Comparison of ENCODE assay signal across 9 cellular contexts in genomic region chr10:34526758-34527730, GRCh38.
DNase-seq lines count a peak whose midpoint lies in the region; FAIRE-seq and TF ChIP-seq lines count a peak whose summit lies in the region.
"Had no signal": no experiment of that assay in that cellular context is flagged by ENCODE, and none has a peak within 500 bp of the region (broad histone marks: within the 10 kb centered on the region; RNA-seq: fewer than 3 reads in every experiment).

No MANE protein-coding gene starts in this region.

- TF ChIP-seq CTCF in astrocyte (IDR thresholded peaks at IDR 0.05; ENCODE audit: insufficient read depth, low read depth, low read length) (peak; percentile 26), transverse colon (IDR thresholded peaks at IDR 0.05) (no peak)

- intact Hi-C loops in transverse colon (cut with DNase I; ENCODE audit: low total_unique reads) = no loop called here

- H3K27ac ChIP-seq in astrocyte (ENCODE audit: low read depth, low read length) (peak overlapping the region; percentile 96), iPS-20b (ENCODE audit: low read length) (peak overlapping the region; percentile 4), transverse colon (peak overlapping the region; percentile 20 to 69 (median 40))

- WGBS in transverse colon (ENCODE audit: low coverage in 1 of 2), 2 donors = 63 to 69% methylated on average over 5 to 7 of the region's 7 CpGs

- peak overlapping the region; percentile 98 for H3K27ac Mint-ChIP-seq in astrocyte (ENCODE audit: unreplicated experiment)
- H3K27ac Mint-ChIP-seq: B cell had no signal

- DNase-seq in NCI-H526 (lab: John Stamatoyannopoulos, UW) (peak; percentile 9 to 14), NCI-H526 treated with DMSO at 0.1 percent for 48 hours (lab: John Stamatoyannopoulos, UW) (no peak), astrocyte (ENCODE audit: low read depth) (peak; percentile 99), transverse colon (no peak), NCI-H2081 (lab: John Stamatoyannopoulos, UW) (no peak), NAMALWA (ENCODE audit: low spot score) (no peak)
- DNase-seq in activated T-cell treated with anti-CD3 and anti-CD28 coated beads, Interleukin-2, amount 50 U/mL, for 1 hour = no peak

- no peak for TF ChIP-seq EP300 in transverse colon (IDR thresholded peaks at IDR 0.05; ENCODE audit: low read depth)

- H3K4me3 ChIP-seq in astrocyte (ENCODE audit: insufficient read depth, low read depth, low read length) (peak overlapping the region; percentile 33), iPS-20b (ENCODE audit: low read length) (peak overlapping the region; percentile 4; the same call in 1 of the 2 replicates), transverse colon (no peak overlapping the region)

- peaks cover 45% of the 10 kb centered on the region for H3K4me1 ChIP-seq in astrocyte (ENCODE audit: insufficient read depth, low read length)
- H3K4me1 ChIP-seq in iPS-20b (ENCODE audit: insufficient read depth, low read length) = peaks cover 40% of the 10 kb centered on the region
- H3K4me1 ChIP-seq in transverse colon = peaks cover 0 to 7% (median 1%) of the 10 kb centered on the region in 4 donors

- H3K27me3 ChIP-seq in astrocyte (ENCODE audit: insufficient read depth, low read length) (no peaks in the 10 kb centered on the region), iPS-20b (ENCODE audit: insufficient read depth, low read length) (no peaks in the 10 kb centered on the region), transverse colon (no peaks in the 10 kb centered on the region)

- peak; percentile 68 for FAIRE-seq in astrocyte (lab: Jason Lieb, UNC)

- H3K27me3 Mint-ChIP-seq in astrocyte (ENCODE audit: low read depth, unreplicated experiment) = no peaks in the 10 kb centered on the region
- H3K27me3 Mint-ChIP-seq: B cell had no signal

- peak overlapping the region; percentile 28 for H2AFZ ChIP-seq in astrocyte (ENCODE audit: low read depth, low read length)

- in situ Hi-C loops in transverse colon (cut with MboI; ENCODE audit: low pct_ligation_motif_present in 1 of 4, low pct_unique_long_range_greater_than_20kb in 1 of 4, low sequenced_read_pairs in 3 of 4) = no loop called here

- H3K4me1 Mint-ChIP-seq in astrocyte (ENCODE audit: low read depth, unreplicated experiment) = peaks cover 33% of the 10 kb centered on the region
- H3K4me1 Mint-ChIP-seq: B cell had no signal

- no peaks in the 10 kb centered on the region for H4K20me1 ChIP-seq in astrocyte (ENCODE audit: insufficient read depth, low read length)

- peak overlapping the region; percentile 75 for H3K4me2 ChIP-seq in astrocyte (ENCODE audit: low read length)

- H3K9me3 ChIP-seq in astrocyte (ENCODE audit: insufficient read depth, low read depth, low read length) (no peaks in the 10 kb centered on the region), iPS-20b (ENCODE audit: insufficient read depth, low read depth, low read length) (no peaks in the 10 kb centered on the region), transverse colon (no peaks in the 10 kb centered on the region)

- no peaks in the 10 kb centered on the region for H3K36me3 Mint-ChIP-seq in astrocyte (ENCODE audit: low read depth, unreplicated experiment)

- peak overlapping the region; percentile 64 for H3K4me3 Mint-ChIP-seq in astrocyte (ENCODE audit: unreplicated experiment)
- H3K4me3 Mint-ChIP-seq: B cell had no signal

- TF ChIP-seq POLR2A in transverse colon (IDR thresholded peaks at IDR 0.05) = no peak

- peaks cover 11% of the 10 kb centered on the region for H3K79me2 ChIP-seq in astrocyte (ENCODE audit: insufficient read depth, low read length)

- peaks cover 4% of the 10 kb centered on the region for H3K9me3 Mint-ChIP-seq in astrocyte (ENCODE audit: unreplicated experiment)

- no peaks in the 10 kb centered on the region for H3K36me3 ChIP-seq in astrocyte (ENCODE audit: insufficient read depth, low read length)
- H3K36me3 ChIP-seq in iPS-20b (ENCODE audit: insufficient read depth, low read depth, low read length) = no peaks in the 10 kb centered on the region
- no peaks in the 10 kb centered on the region for H3K36me3 ChIP-seq in transverse colon

- H3K9ac ChIP-seq in astrocyte (ENCODE audit: low read length) (peak overlapping the region; percentile 79), iPS-20b (ENCODE audit: low read depth, low read length) (peak overlapping the region; percentile 53; the same call in 1 of the 2 replicates)

Comparison
In these comparisons a context has a peak if more than half of its experiments do, and no peak if none do; other contexts are left out.
1. DNase-seq: peak in NCI-H526 (2 of 2) and astrocyte (single experiment); none in NCI-H526 treated with DMSO at 0.1 percent for 48 hours (single experiment), transverse colon (single experiment), activated T-cell treated with anti-CD3 and anti-CD28 coated beads, Interleukin-2, amount 50 U/mL, for 1 hour (single experiment), NCI-H2081 (0 of 2) and NAMALWA (single experiment).
2. H3K27ac ChIP-seq: peak in every context shown above with its lines; median percentile 96 in astrocyte; 40 in transverse colon; 4 in iPS-20b.
3. H3K4me3 ChIP-seq: peak in astrocyte (single experiment) and iPS-20b (single experiment); none in transverse colon (0 of 4).